In the genomic region with DNA sequence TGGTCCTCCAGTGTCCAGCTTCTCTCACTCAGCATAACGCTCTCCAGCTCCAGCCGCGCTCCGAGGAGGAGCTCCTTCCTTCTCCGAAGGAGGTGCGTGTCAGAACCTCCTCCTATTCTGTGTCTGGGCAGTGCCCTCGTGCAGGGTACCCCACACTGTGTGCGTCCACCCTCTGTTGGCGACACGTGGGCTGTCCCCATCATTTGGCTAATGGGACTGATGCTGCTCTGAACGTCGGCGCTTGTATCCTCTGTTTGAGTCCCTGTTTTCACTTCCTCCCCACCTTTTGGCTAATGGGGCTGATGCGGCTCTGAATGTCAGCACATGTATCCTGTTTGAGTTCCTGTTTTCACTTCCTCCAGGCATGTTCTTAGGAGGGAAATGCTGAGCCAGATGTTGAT, we compare ENCODE assay signal across 8 cellular contexts. TPM values are rescaled to one million over a fixed set of nuclear protein-coding genes. Genes with fewer than 3 reads are reported as not detected.
DNase-seq lines count a peak whose midpoint lies in the region; ATAC-seq and TF ChIP-seq lines count a peak whose summit lies in the region.

No MANE protein-coding gene starts in this region.

- H3K4me1 Mint-ChIP-seq in memory B cell, result peaks cover 19% of the 10 kb centered on the region

- no peak overlapping the region for H3K27ac Mint-ChIP-seq in memory B cell

- H3K4me3 Mint-ChIP-seq in memory B cell, result peak overlapping the region; percentile 73

- no peaks in the 10 kb centered on the region for H3K9me2 ChIP-seq in hepatocyte (replicated peaks; ENCODE audit: insufficient read depth)

- 82% methylated on average over 14 of the region's 14 CpGs for WGBS in hepatocyte (ENCODE audit: low lambda C conversion rate, missing lambda C conversion rate)

- peak; percentile 98 for ATAC-seq in GM18511 (IDR thresholded peaks at IDR 0.05; ENCODE audit: unreplicated experiment)
- ATAC-seq in HG02571 (IDR thresholded peaks at IDR 0.05; ENCODE audit: unreplicated experiment), result peak; percentile 75
- peak; percentile 98 for ATAC-seq in memory B cell (ENCODE audit: low read depth)

- no peak overlapping the region for H3K4me3 ChIP-seq in hepatocyte

- H3K27me3 ChIP-seq in hepatocyte, result no peaks in the 10 kb centered on the region

- H3K36me3 ChIP-seq in hepatocyte (replicated peaks; ENCODE audit: insufficient read depth, low read depth), result no peaks in the 10 kb centered on the region

- no peak overlapping the region for H2AFZ ChIP-seq in hepatocyte

- no peaks in the 10 kb centered on the region for H3K27me3 Mint-ChIP-seq in memory B cell

- H3K79me2 ChIP-seq in hepatocyte, result no peaks in the 10 kb centered on the region

- H3K4me2 ChIP-seq in hepatocyte, result no peak overlapping the region

- TF ChIP-seq CTCF in hepatocyte (IDR thresholded peaks at IDR 0.05; ENCODE audit: poor library complexity), result no peak

- DNase-seq in NAMALWA (ENCODE audit: low spot score) (peak; percentile 80), memory B cell (ENCODE audit: low spot score in 2 of 2) (peak in 1 of 2 donors; percentile 64), NCI-H446 treated with DMSO at 0.1 percent for 48 hours (lab: John Stamatoyannopoulos, UW) (no peak), hepatocyte (ENCODE audit: low spot score) (no peak), cerebellar nuclear complex (lab: John Stamatoyannopoulos, UW) (no peak)
- no peak for DNase-seq in stimulated activated CD4-positive, alpha-beta T cell treated with anti-CD3 and anti-CD28 coated beads, Interleukin-2, amount 100 ng/mL, for 24 hours

- H3K27ac ChIP-seq in hepatocyte, result no peak overlapping the region

- H3K4me1 ChIP-seq in hepatocyte (ENCODE audit: insufficient read depth), result no peaks in the 10 kb centered on the region

- H3K36me3 Mint-ChIP-seq in memory B cell, result no peaks in the 10 kb centered on the region

- no peaks in the 10 kb centered on the region for H4K20me1 ChIP-seq in hepatocyte (ENCODE audit: insufficient read depth, poor library complexity, severe bottlenecking)

- no peaks in the 10 kb centered on the region for H3K9me3 Mint-ChIP-seq in memory B cell

- no peaks in the 10 kb centered on the region for H3K9me3 ChIP-seq in hepatocyte (ENCODE audit: low read depth)

RNA-seq across cellular contexts. Expression of gene KCNG2, which starts 22.2 kb away (rescaled TPM):
- total RNA-seq in hepatocyte, result not detected in 2 replicates
- 0.81 TPM in 1 of 2 replicates, not detected in the other for polyA plus RNA-seq in hepatocyte
